ENCODE assay signal across 1 cellular context in the genomic region with DNA sequence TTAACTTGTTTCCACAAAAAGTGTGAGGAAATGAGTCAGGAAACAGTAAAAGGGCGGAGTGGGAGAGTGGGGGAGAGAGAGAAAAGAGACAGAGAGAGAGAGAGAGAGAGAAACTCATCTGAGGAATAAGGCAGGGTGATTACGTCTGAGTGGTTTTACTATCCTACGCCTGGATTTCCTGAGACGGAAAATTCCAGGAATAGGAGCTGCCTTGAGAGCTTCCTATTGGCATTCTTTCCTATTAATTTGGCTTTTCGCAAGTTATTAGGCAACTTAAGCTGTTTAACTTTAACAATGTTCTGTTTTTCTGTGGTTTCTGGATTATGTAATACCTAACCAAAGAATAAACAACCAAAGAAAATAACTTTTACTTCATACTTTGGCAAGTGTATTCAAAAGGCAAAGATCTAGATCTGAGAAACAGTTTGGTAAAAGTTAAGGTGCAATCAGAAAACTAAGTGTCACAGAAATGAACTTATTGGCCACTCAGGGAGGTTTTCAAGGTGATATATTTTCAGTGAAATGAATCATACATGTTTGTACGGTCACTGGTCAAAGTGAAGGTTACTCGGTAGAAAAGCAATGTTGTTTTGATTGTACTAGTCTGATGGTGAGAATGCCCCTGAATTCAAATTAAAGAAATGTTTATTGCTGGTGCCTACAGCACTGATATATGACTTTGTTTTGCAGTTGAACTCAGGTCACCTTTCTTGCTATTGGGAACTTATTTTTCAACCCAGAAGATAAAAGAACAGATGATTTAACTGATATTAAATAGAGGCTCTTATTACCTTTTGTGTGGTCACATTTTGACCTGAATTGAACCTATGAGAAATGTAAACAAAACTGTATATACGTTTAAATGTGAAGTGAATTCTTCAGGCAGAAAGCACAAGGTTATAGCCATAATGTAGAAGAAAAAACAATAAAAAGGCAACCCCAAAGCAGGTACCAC.
TF ChIP-seq lines count a peak whose summit lies in the region.

No MANE protein-coding gene starts in this region.

TF ChIP-seq in H1, 55 proteins besides CTCF, POLR2A, EP300 and RAD21 (continued from another document):
- TF ChIP-seq CHD1 (IDR thresholded peaks at IDR 0.05; ENCODE audit: low read depth, low read length) (no peak), HDAC2 (IDR thresholded peaks at IDR 0.05; ENCODE audit: borderline replicate concordance in 1 of 2, low read depth in 2 of 2, low read length in 2 of 2) (no peak), BCL11A (IDR thresholded peaks at IDR 0.05; ENCODE audit: low read depth in 2 of 2, low read length in 2 of 2) (no peak), BRCA1 (IDR thresholded peaks at IDR 0.05; ENCODE audit: low read depth, low read length) (no peak), SIRT6 (IDR thresholded peaks at IDR 0.05; ENCODE audit: low read length) (no peak), TAF1 (IDR thresholded peaks at IDR 0.05; ENCODE audit: low read depth, low read length) (no peak), SP2 (IDR thresholded peaks at IDR 0.05; ENCODE audit: low read length) (no peak), JUN (IDR thresholded peaks at IDR 0.05; ENCODE audit: low read depth, low read length) (no peak), POLR2AphosphoS5 (IDR thresholded peaks at IDR 0.05; ENCODE audit: low read depth, low read length) (no peak), SP1 (IDR thresholded peaks at IDR 0.05; ENCODE audit: low read depth, low read length) (no peak)
